1 cellular context compared by ENCODE assay signal in the genomic region with DNA sequence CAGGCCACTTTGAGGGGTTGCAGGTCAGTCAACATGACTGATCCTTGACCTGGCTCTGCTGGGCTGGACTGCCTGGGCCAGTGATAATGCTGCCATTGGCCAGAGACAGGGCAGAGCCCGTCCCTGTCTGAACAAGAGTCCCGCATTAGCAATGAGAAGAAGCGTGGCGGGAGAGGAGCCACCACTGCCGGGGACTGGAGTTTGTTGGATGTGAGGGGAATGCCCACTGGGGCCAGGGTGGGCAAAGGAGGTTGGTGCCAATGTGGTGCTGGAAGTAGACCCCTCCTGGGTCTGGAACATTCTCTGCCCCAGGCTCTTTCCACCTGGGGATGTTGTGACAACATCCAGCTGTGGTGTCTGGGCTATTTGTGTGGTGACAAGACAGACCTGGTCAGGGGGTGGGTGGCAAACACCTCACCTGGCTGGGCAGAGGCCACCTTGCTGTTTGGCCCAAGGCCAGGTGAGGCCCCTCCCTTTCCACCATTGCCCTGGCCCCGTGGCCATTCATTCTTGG.
TF ChIP-seq lines count a peak whose summit lies in the region.

No MANE protein-coding gene starts in this region.

TF ChIP-seq in WTC11, 78 proteins besides CTCF, POLR2A, EP300 and RAD21 (continued from another document):
- no peak for TF ChIP-seq TEAD1 (CRISPR knock-in tag; IDR thresholded peaks at IDR 0.05)
TF ChIP-seq in WTC11: peak in this region for 0.
